8 cellular contexts compared by ENCODE assay signal in genomic region chr2:86441789-86442641, GRCh38. TPM values are rescaled to one million over a fixed set of nuclear protein-coding genes. Genes with fewer than 3 reads are reported as not detected.
A peak's percentile ranks its signal among the peaks of the same experiment; 100 is the strongest.
DNase-seq lines count a peak whose midpoint lies in the region; ATAC-seq, FAIRE-seq and TF ChIP-seq lines count a peak whose summit lies in the region.

No MANE protein-coding gene starts in this region.

- H3K36me3 ChIP-seq in GM06990 (ENCODE audit: control insufficient read depth, insufficient read depth, low read length) (no peaks in the 10 kb centered on the region; the same call in none of the 2 replicates), mesenchymal stem cell (ENCODE audit: control insufficient read depth in 1 of 2, insufficient read depth in 2 of 2, low read depth in 1 of 2, low read length in 2 of 2) (peaks cover 2 to 21% of the 10 kb centered on the region in 2 experiments)

- WGBS in mesenchymal stem cell, result 2% methylated on average over 34 of the region's 63 CpGs

- H3K9me3 ChIP-seq in mesenchymal stem cell (ENCODE audit: control insufficient read depth, low read length), result peaks cover 29% of the 10 kb centered on the region

- H3K18ac ChIP-seq in mesenchymal stem cell (ENCODE audit: low read depth in 1 of 2, low read length in 2 of 2), result peak overlapping the region; percentile 70 to 85

- no peak overlapping the region for H2AK5ac ChIP-seq in mesenchymal stem cell (ENCODE audit: low read length, severe bottlenecking)

- H3K9ac ChIP-seq in mesenchymal stem cell (ENCODE audit: low read length), result peak overlapping the region; percentile 94

- ATAC-seq in HG02623 (IDR thresholded peaks at IDR 0.05; ENCODE audit: unreplicated experiment), result peak; percentile 11
- ATAC-seq in effector memory CD8-positive, alpha-beta T cell (replicated peaks), result peak; percentile 15

- peak overlapping the region in 1 of 2 experiments; percentile 90 for H3K23ac ChIP-seq in mesenchymal stem cell (ENCODE audit: low read length in 2 of 2)

- H3K36me3 Mint-ChIP-seq in effector memory CD8-positive, alpha-beta T cell (ENCODE audit: insufficient read depth), result peaks cover 53% of the 10 kb centered on the region

- peaks cover 4% of the 10 kb centered on the region for H3K4me1 ChIP-seq in mesenchymal stem cell (ENCODE audit: control insufficient read depth, insufficient read depth, low read depth, low read length)

- H3K79me1 ChIP-seq in mesenchymal stem cell (replicated peaks; ENCODE audit: low read length, poor library complexity, severe bottlenecking), result peaks cover 8% of the 10 kb centered on the region

- DNase-seq in GM06990 (ENCODE audit: extremely low read depth, insufficient read length) (peak; percentile 78), NCI-H526 treated with DMSO at 0.1 percent for 48 hours (lab: John Stamatoyannopoulos, UW) (peak; percentile 8), mesenchymal stem cell (peak; percentile 78), D721Med (ENCODE audit: insufficient read length, low spot score) (no peak)
- DNase-seq in activated CD8-positive, alpha-beta memory T cell treated with anti-CD3 and anti-CD28 coated beads for 48 hours (ENCODE audit: low read depth in 2 of 3, low spot score in 2 of 3), result peak; percentile 23 to 29 (median 27)
- peak; percentile 48 to 61 (median 58) for DNase-seq in effector memory CD8-positive, alpha-beta T cell
- DNase-seq in stimulated activated CD8-positive, alpha-beta memory T cell treated with anti-CD3 and anti-CD28 coated beads, Interleukin-15, amount 100 ng/mL, for 1 hour (ENCODE audit: low read depth), result peak; percentile 34

- peak overlapping the region; percentile 92 to 97 for H3K27ac Mint-ChIP-seq in effector memory CD8-positive, alpha-beta T cell

- peak overlapping the region; percentile 79 for H2BK120ac ChIP-seq in mesenchymal stem cell (ENCODE audit: low read depth, low read length)

- H3K4me3 ChIP-seq in GM06990 (replicated peaks; ENCODE audit: low read depth, low read length) (peak overlapping the region; percentile 88), mesenchymal stem cell (ENCODE audit: insufficient read depth in 1 of 2, low read depth in 1 of 2, low read length in 2 of 2) (peak overlapping the region; percentile 86 to 89)

- peaks cover 0 to 1% of the 10 kb centered on the region in 2 donors for H3K9me3 Mint-ChIP-seq in effector memory CD8-positive, alpha-beta T cell

- peak overlapping the region; percentile 92 for H3K4me2 ChIP-seq in mesenchymal stem cell (ENCODE audit: low read length, poor library complexity, severe bottlenecking)

- no peak for FAIRE-seq in D721Med (lab: Jason Lieb, UNC)

- no peak overlapping the region for H4K8ac ChIP-seq in mesenchymal stem cell (ENCODE audit: low read length)

- TF ChIP-seq CTCF in GM06990 (IDR thresholded peaks at IDR 0.05; ENCODE audit: insufficient read depth, low read length, poor library complexity, severe bottlenecking) (no peak), D721Med (IDR thresholded peaks at IDR 0.05; ENCODE audit: insufficient read depth, missing control alignments) (no peak)

- H2BK12ac ChIP-seq in mesenchymal stem cell (ENCODE audit: low read length in 2 of 2), result peak overlapping the region in 1 of 2 experiments; percentile 57

- no peaks in the 10 kb centered on the region for H3K27me3 Mint-ChIP-seq in effector memory CD8-positive, alpha-beta T cell

- peak overlapping the region in 1 of 2 experiments; percentile 91 for H3K4ac ChIP-seq in mesenchymal stem cell (ENCODE audit: low read depth in 1 of 2, low read length in 2 of 2)

- peaks cover 29 to 41% of the 10 kb centered on the region in 2 donors for H3K4me1 Mint-ChIP-seq in effector memory CD8-positive, alpha-beta T cell (ENCODE audit: low read depth in 2 of 2)

- H2AFZ ChIP-seq in mesenchymal stem cell (ENCODE audit: low read depth, low read length), result no peak overlapping the region

- peak overlapping the region; percentile 93 to 94 for H3K4me3 Mint-ChIP-seq in effector memory CD8-positive, alpha-beta T cell

- H2BK5ac ChIP-seq in mesenchymal stem cell (ENCODE audit: low read depth, low read length, poor library complexity, severe bottlenecking), result peak overlapping the region; percentile 86

- no peaks in the 10 kb centered on the region for H3K27me3 ChIP-seq in GM06990 (replicated peaks; ENCODE audit: control insufficient read depth, insufficient read depth, low read length)
- H3K27me3 ChIP-seq in mesenchymal stem cell (ENCODE audit: control insufficient read depth in 1 of 2, insufficient read depth in 1 of 2, low read length in 2 of 2), result no peaks in the 10 kb centered on the region

- peak overlapping the region in 1 of 2 experiments; percentile 94 for H3K14ac ChIP-seq in mesenchymal stem cell (ENCODE audit: low read length in 2 of 2)

- H2BK15ac ChIP-seq in mesenchymal stem cell (ENCODE audit: low read depth, poor library complexity, severe bottlenecking), result peak overlapping the region; percentile 100

- no peak overlapping the region for H4K91ac ChIP-seq in mesenchymal stem cell (ENCODE audit: low read length)

- peak overlapping the region; percentile 93 for H3K27ac ChIP-seq in mesenchymal stem cell (ENCODE audit: low read length, poor library complexity, severe bottlenecking)

RNA-seq across cellular contexts. Expression of gene KDM3A, which starts 0.8 kb away (rescaled TPM):
- polyA plus RNA-seq in mesenchymal stem cell (2013, experiment 1 of 2), result 14.3 TPM
- polyA plus RNA-seq in mesenchymal stem cell (2013, experiment 2 of 2), result 14.2 TPM
